23 cellular contexts compared by ENCODE assay signal in the genomic region with DNA sequence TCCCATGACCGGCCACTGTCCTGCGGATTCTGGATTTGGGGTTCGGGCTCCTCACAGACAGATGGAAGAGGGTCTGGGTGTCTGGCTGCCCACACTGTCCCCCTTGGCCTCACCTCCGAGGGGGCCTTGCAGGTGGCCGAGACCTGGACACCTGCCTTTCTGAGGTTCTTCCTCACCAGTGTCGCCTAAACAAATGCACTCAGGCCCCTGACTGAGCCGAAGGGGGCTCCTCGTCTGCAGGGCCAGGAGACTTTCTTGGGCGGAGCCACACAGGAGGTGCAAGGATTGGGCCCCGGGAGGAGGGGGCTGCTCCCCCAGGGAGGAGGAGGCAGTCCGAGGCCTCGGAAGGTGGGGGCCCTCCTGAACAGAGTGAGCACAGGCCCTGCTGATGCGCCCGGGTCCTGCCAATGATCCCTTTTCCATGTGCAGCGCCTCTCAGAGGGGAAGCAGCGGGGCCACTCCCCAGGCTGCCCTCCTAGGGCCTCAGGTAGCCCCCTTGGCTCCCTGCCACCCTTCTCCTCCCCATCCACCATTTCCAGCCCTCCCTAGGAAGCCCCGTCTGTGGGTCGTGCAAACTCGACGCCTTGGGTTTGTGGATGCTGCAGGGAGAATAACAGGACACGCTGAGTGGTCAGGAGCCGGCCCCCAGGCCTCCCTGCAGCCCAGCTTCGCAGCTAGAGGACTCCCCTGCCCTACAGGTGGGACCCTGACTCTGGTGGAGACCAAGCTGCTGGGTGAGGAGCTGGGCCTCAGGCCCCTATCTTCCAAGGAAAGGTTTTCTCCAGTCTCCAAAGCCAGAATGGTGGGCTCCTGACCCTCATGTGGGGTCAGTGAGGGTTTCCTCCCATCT.
DNase-seq lines count a peak whose midpoint lies in the region; ATAC-seq, FAIRE-seq and TF ChIP-seq lines count a peak whose summit lies in the region.
"Had no signal": no experiment of that assay in that cellular context is flagged by ENCODE, and none has a peak within 500 bp of the region (broad histone marks: within the 10 kb centered on the region; RNA-seq: fewer than 3 reads in every experiment).

No MANE protein-coding gene starts in this region.

- H3K23ac ChIP-seq in neuronal stem cell (ENCODE audit: low read depth, low read length, poor library complexity) = no peak overlapping the region

- intact Hi-C loops in Right ventricle myocardium superior (cut with DNase I) = no loop called here
- intact Hi-C loops in kidney (cut with DNase I) = no loop called here
- intact Hi-C loops in vagina (cut with DNase I) = no loop called here

- H3K4me3 ChIP-seq in right atrium auricular region = no peak overlapping the region
- H3K4me3 ChIP-seq in kidney (ENCODE audit: low read length in 2 of 2) = no peak overlapping the region
- no peak overlapping the region for H3K4me3 ChIP-seq in neuronal stem cell (ENCODE audit: low read length in 2 of 2)
- H3K4me3 ChIP-seq in vagina = no peak overlapping the region
- no peak overlapping the region for H3K4me3 ChIP-seq in tibial nerve
- H3K4me3 ChIP-seq: BLaER1 treated with 17β-estradiol and CSF1 and Interleukin-3, amounts not matched to agents 10 nM and 100 nM had no signal

- no peak overlapping the region for H4K8ac ChIP-seq in neuronal stem cell (ENCODE audit: low read depth, low read length)

- H2BK12ac ChIP-seq in neuronal stem cell (ENCODE audit: low read length) = no peak overlapping the region

- no CpG with 5 or more reads among the region's 23 CpGs for WGBS in neuronal stem cell (ENCODE audit: extremely low coverage in 2 of 2, insufficient read length in 2 of 2, insufficient replicate concordance in 1 of 2), 2 donors
- WGBS in tibial nerve, 2 donors = 83 to 91% methylated on average over 16 to 20 of the region's 23 CpGs

- peak overlapping the region; percentile 48 for H3K18ac ChIP-seq in neuronal stem cell (ENCODE audit: low read length)

- in situ Hi-C loops in ACHN (cut with HindIII; ENCODE audit: low pct_ligation_motif_present, low pct_unique_long_range_greater_than_20kb, low sequenced_read_pairs) = no loop called here

- H3K9me3 ChIP-seq in right atrium auricular region (peaks cover 0 to 4% of the 10 kb centered on the region in 2 donors), kidney (ENCODE audit: control insufficient read depth in 1 of 2, low read length in 2 of 2) (no peaks in the 10 kb centered on the region), neuronal stem cell (replicated peaks in 1 of 2; ENCODE audit: control insufficient read depth in 2 of 2, insufficient read depth in 1 of 2, low read depth in 1 of 2, low read length in 2 of 2) (peaks cover 0 to 4% of the 10 kb centered on the region in 2 donors), vagina (no peaks in the 10 kb centered on the region), tibial nerve (peaks cover 0 to 12% (median 0%) of the 10 kb centered on the region in 4 donors)

- DNase-seq in Right ventricle myocardium superior (peak; percentile 24), right atrium auricular region (ENCODE audit: low spot score) (no peak), kidney (peak; percentile 63), neuronal stem cell (ENCODE audit: low spot score) (no peak), vagina (ENCODE audit: extremely low spot score in 2 of 2) (no peak), middle frontal gyrus (ENCODE audit: extremely low spot score, low spot score) (no peak), ACHN (no peak), tibial nerve (ENCODE audit: low spot score in 2 of 2) (no peak)
- DNase-seq: 8988T; AML-193; Caco-2; Calu3; CD4-positive, alpha-beta T cell; CD8-positive, alpha-beta T cell; DMS79 treated with DMSO at 0.1 percent for 48 hours; GF-D8 had no signal

- TF ChIP-seq EP300 in tibial nerve (IDR thresholded peaks at IDR 0.05) = no peak

- ATAC-seq in Right ventricle myocardium superior (ENCODE audit: poor library complexity) = no peak
- ATAC-seq: CD8-positive, alpha-beta T cell had no signal

- FAIRE-seq in kidney (lab: Jason Lieb, UNC) = no peak
- FAIRE-seq: A204.1, D721Med, G401.6, GM12891, GM19239 had no signal

- no peak overlapping the region for H2BK15ac ChIP-seq in neuronal stem cell (ENCODE audit: low read length)

- no peak overlapping the region for H4K91ac ChIP-seq in neuronal stem cell (ENCODE audit: low read depth, low read length, poor library complexity)

- TF ChIP-seq POLR2A in vagina (IDR thresholded peaks at IDR 0.05) = no peak
- no peak for TF ChIP-seq POLR2A in tibial nerve (IDR thresholded peaks at IDR 0.05)

- H3K27me3 ChIP-seq in right atrium auricular region (no peaks in the 10 kb centered on the region), neuronal stem cell (ENCODE audit: control insufficient read depth in 3 of 3, insufficient read depth in 3 of 3, low read depth in 1 of 3, low read length in 3 of 3) (no peaks in the 10 kb centered on the region), vagina (no peaks in the 10 kb centered on the region), tibial nerve (no peaks in the 10 kb centered on the region)
- H3K27me3 ChIP-seq: BLaER1 treated with 17β-estradiol and CSF1 and Interleukin-3, amounts not matched to agents 10 nM and 100 nM had no signal

- no peak overlapping the region for H3K4me2 ChIP-seq in neuronal stem cell (ENCODE audit: insufficient read depth, low read length, poor library complexity, severe bottlenecking)

- no peak overlapping the region for H3K4ac ChIP-seq in neuronal stem cell (ENCODE audit: low read length)

- TF ChIP-seq CTCF in right atrium auricular region (IDR thresholded peaks at IDR 0.05) = no peak
- TF ChIP-seq CTCF in kidney (IDR thresholded peaks at IDR 0.05; ENCODE audit: borderline replicate concordance, extremely low read depth, insufficient read depth) = no peak
- no peak for TF ChIP-seq CTCF in vagina (IDR thresholded peaks at IDR 0.05)
- TF ChIP-seq CTCF in tibial nerve (IDR thresholded peaks at IDR 0.05) = no peak

- peaks cover 0 to 6% of the 10 kb centered on the region in 2 donors for H3K4me1 ChIP-seq in right atrium auricular region
- H3K4me1 ChIP-seq in kidney (ENCODE audit: control insufficient read depth in 1 of 2, insufficient read depth in 1 of 2, low read depth in 1 of 2, low read length in 2 of 2) = no peaks in the 10 kb centered on the region
- H3K4me1 ChIP-seq in neuronal stem cell (ENCODE audit: control insufficient read depth in 2 of 2, insufficient read depth in 1 of 2, low read depth in 1 of 2, low read length in 2 of 2) = peaks cover 8 to 9% of the 10 kb centered on the region in 2 donors
- peaks cover 29% of the 10 kb centered on the region for H3K4me1 ChIP-seq in vagina
- no peaks in the 10 kb centered on the region for H3K4me1 ChIP-seq in tibial nerve

- H3K9ac ChIP-seq in kidney (ENCODE audit: low read length in 2 of 2) (no peak overlapping the region), neuronal stem cell (ENCODE audit: low read depth, low read length, poor library complexity) (no peak overlapping the region)
- H3K9ac ChIP-seq: BLaER1 treated with 17β-estradiol and CSF1 and Interleukin-3, amounts not matched to agents 10 nM and 100 nM had no signal

- peak overlapping the region; percentile 29 for H2BK5ac ChIP-seq in neuronal stem cell (ENCODE audit: low read length)

- H2BK120ac ChIP-seq in neuronal stem cell (ENCODE audit: low read depth, low read length) = no peak overlapping the region

- H3K79me1 ChIP-seq in neuronal stem cell (ENCODE audit: low read depth, low read length) = peaks cover 4% of the 10 kb centered on the region

- peak overlapping the region; percentile 25 for H3K14ac ChIP-seq in neuronal stem cell (ENCODE audit: low read length)

- H3K27ac ChIP-seq in right atrium auricular region (no peak overlapping the region), kidney (ENCODE audit: low read depth in 2 of 2, low read length in 2 of 2) (no peak overlapping the region), neuronal stem cell (replicated peaks; ENCODE audit: low read length) (no peak overlapping the region), vagina (peak overlapping the region; percentile 73), tibial nerve (no peak overlapping the region)
- H3K27ac ChIP-seq: BLaER1 treated with 17β-estradiol and CSF1 and Interleukin-3, amounts not matched to agents 10 nM and 100 nM; C4-2B had no signal

- H2AK5ac ChIP-seq in neuronal stem cell (ENCODE audit: low read depth, low read length) = peak overlapping the region; percentile 66

- H3K36me3 ChIP-seq in right atrium auricular region (no peaks in the 10 kb centered on the region), kidney (ENCODE audit: control insufficient read depth in 1 of 2, insufficient read depth in 2 of 2, low read length in 2 of 2) (no peaks in the 10 kb centered on the region), neuronal stem cell (replicated peaks in 1 of 2; ENCODE audit: control insufficient read depth in 2 of 2, insufficient read depth in 2 of 2, low read length in 2 of 2) (peaks cover 0 to 2% of the 10 kb centered on the region in 2 donors), vagina (no peaks in the 10 kb centered on the region), tibial nerve (no peaks in the 10 kb centered on the region)
- H3K36me3 ChIP-seq: BLaER1 treated with 17β-estradiol and CSF1 and Interleukin-3, amounts not matched to agents 10 nM and 100 nM had no signal

- H2AFZ ChIP-seq in neuronal stem cell (ENCODE audit: low read length) = no peak overlapping the region

Comparison
In these comparisons a context has a peak if more than half of its experiments do, and no peak if none do; other contexts are left out.
1. DNase-seq: peak in Right ventricle myocardium superior (single experiment) and kidney (single experiment); none in right atrium auricular region (single experiment), neuronal stem cell (single experiment), vagina (0 of 2), middle frontal gyrus (single experiment), ACHN (single experiment) and tibial nerve (0 of 2).